Comparison of ENCODE assay signal across 21 cellular contexts in the genomic region with DNA sequence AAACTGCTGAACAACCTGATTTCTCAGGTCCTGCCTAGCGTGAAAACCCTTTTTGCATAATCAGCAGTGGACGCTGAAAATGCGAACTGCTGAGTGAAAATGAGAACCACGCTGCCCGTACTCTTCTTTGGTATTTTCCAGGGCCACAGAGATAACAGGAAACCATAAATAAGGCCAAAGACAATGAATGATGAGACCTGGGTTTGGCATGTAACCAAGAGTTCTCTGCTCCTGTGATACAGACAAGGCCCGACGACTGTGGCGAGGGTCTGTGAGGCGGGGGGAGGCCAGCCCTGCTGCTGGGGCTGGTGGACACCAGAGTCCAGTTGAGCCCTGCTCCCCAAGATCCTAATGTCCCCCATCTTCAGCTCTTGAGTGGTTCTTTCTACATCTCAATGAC.
DNase-seq lines count a peak whose midpoint lies in the region; ATAC-seq and TF ChIP-seq lines count a peak whose summit lies in the region.
"Had no signal": no experiment of that assay in that cellular context is flagged by ENCODE, and none has a peak within 500 bp of the region (broad histone marks: within the 10 kb centered on the region; RNA-seq: fewer than 3 reads in every experiment).

No MANE protein-coding gene starts in this region.

- ATAC-seq in lower lobe of right lung (no peak), HG03442 (IDR thresholded peaks at IDR 0.05; ENCODE audit: unreplicated experiment) (no peak)
- ATAC-seq: HCT116 had no signal

- no peak for TF ChIP-seq EP300 in SK-N-SH (IDR thresholded peaks at IDR 0.05; ENCODE audit: borderline replicate concordance in 1 of 2, low read depth in 1 of 2, low read length in 1 of 2)

- 66% methylated on average over 9 of the region's 9 CpGs for WGBS in SK-N-SH (ENCODE audit: low lambda C conversion rate)
- 86% methylated on average over 9 of the region's 9 CpGs for WGBS in prostate gland
- 62% methylated on average over 9 of the region's 9 CpGs for WGBS in smooth muscle cell (ENCODE audit: low lambda C conversion rate)

- POLR2A ChIA-PET in SK-N-SH (lab: Yijun Ruan, JAX): no interaction called here

- H3K4me3 Mint-ChIP-seq in nephron: no peak overlapping the region
- H3K4me3 Mint-ChIP-seq: CD4-positive, alpha-beta T cell had no signal

- no peaks in the 10 kb centered on the region for H3K36me3 Mint-ChIP-seq in nephron (ENCODE audit: low read depth)

- intact Hi-C loops in prostate gland (cut with DNase I) (no loop called here), lower lobe of right lung (cut with DNase I) (no loop called here)

- H4K20me1 ChIP-seq in KMS-11 (ENCODE audit: insufficient read depth) (no peaks in the 10 kb centered on the region), SK-N-SH (ENCODE audit: insufficient read depth) (no peaks in the 10 kb centered on the region), smooth muscle cell (ENCODE audit: low read depth) (no peaks in the 10 kb centered on the region)
- H4K20me1 ChIP-seq: BLaER1 treated with 17β-estradiol and CSF1 and Interleukin-3, amounts not matched to agents 10 nM and 100 nM had no signal

- peak overlapping the region; percentile 3 to 52 (median 6) for H3K27ac Mint-ChIP-seq in nephron
- H3K27ac Mint-ChIP-seq: CD4-positive, alpha-beta T cell had no signal

- no peak for TF ChIP-seq POLR2A in prostate gland (IDR thresholded peaks at IDR 0.05)

- H3K27me3 Mint-ChIP-seq in nephron (ENCODE audit: low read depth): peaks cover 58% of the 10 kb centered on the region
- H3K27me3 Mint-ChIP-seq: CD4-positive, alpha-beta T cell had no signal

- peaks cover 15% of the 10 kb centered on the region for H3K4me1 Mint-ChIP-seq in nephron

- no peaks in the 10 kb centered on the region for H3K27me3 ChIP-seq in BE2C
- H3K27me3 ChIP-seq in KMS-11 (ENCODE audit: insufficient read depth, low read depth): no peaks in the 10 kb centered on the region
- no peaks in the 10 kb centered on the region for H3K27me3 ChIP-seq in SK-N-SH (ENCODE audit: insufficient read depth)
- H3K27me3 ChIP-seq in prostate gland (replicated peaks; ENCODE audit: insufficient read depth): no peaks in the 10 kb centered on the region
- H3K27me3 ChIP-seq in lower lobe of right lung (ENCODE audit: low read depth): no peaks in the 10 kb centered on the region
- H3K27me3 ChIP-seq in smooth muscle cell (ENCODE audit: low read depth): no peaks in the 10 kb centered on the region
- H3K27me3 ChIP-seq: SJSA1 had no signal

- H3K27ac ChIP-seq in KMS-11: peak overlapping the region; percentile 60
- no peak overlapping the region for H3K27ac ChIP-seq in SK-N-SH (ENCODE audit: low read depth in 2 of 2, low read length in 1 of 2)
- no peak overlapping the region for H3K27ac ChIP-seq in prostate gland
- no peak overlapping the region for H3K27ac ChIP-seq in lower lobe of right lung
- H3K27ac ChIP-seq in smooth muscle cell (ENCODE audit: low read depth): no peak overlapping the region
- H3K27ac ChIP-seq: BLaER1 treated with 17β-estradiol and CSF1 and Interleukin-3, amounts not matched to agents 10 nM and 100 nM; PC-9; SJSA1 had no signal

- peak; percentile 47 for DNase-seq in BE2C
- DNase-seq in SK-N-SH: peak; percentile 14
- DNase-seq in prostate gland (ENCODE audit: low spot score): no peak
- no peak for DNase-seq in lower lobe of right lung
- DNase-seq in smooth muscle cell (lab: John Stamatoyannopoulos, UW; ENCODE audit: unreplicated experiment): no peak
- DNase-seq: CD4-positive, alpha-beta T cell; DMS53; Karpas-422; NCI-H1105 treated with DMSO at 0.1 percent for 48 hours; NCI-H2029; NCI-H2227 treated with DMSO at 0.1 percent for 48 hours; NCI-H526 treated with DMSO at 0.1 percent for 48 hours; PC-9; Right ventricle myocardium superior; T-helper 1 cell had no signal

- CTCF ChIA-PET in SK-N-SH (lab: Yijun Ruan, JAX): interaction anchor here (0.6 to 2.2 kb wide), 4 partner anchors 17 to 800 kb away, joined by 3 to 6 read pairs (median 3); no protein-coding TSS in a partner anchor

- peak overlapping the region; percentile 52; the same call in 1 of the 2 replicates for H2AFZ ChIP-seq in KMS-11 (ENCODE audit: low read depth)
- H2AFZ ChIP-seq in SK-N-SH (ENCODE audit: low read depth): no peak overlapping the region
- no peak overlapping the region for H2AFZ ChIP-seq in smooth muscle cell (ENCODE audit: low read depth)
- H2AFZ ChIP-seq: PC-9 had no signal

- peak overlapping the region; percentile 82 for H3K4me2 ChIP-seq in KMS-11
- no peak overlapping the region for H3K4me2 ChIP-seq in SK-N-SH
- no peak overlapping the region for H3K4me2 ChIP-seq in smooth muscle cell
- H3K4me2 ChIP-seq: BLaER1 treated with 17β-estradiol and CSF1 and Interleukin-3, amounts not matched to agents 10 nM and 100 nM; PC-9 had no signal

- H3K79me2 ChIP-seq in KMS-11 (ENCODE audit: insufficient read depth, low read depth) (no peaks in the 10 kb centered on the region), SK-N-SH (ENCODE audit: insufficient read depth) (no peaks in the 10 kb centered on the region), smooth muscle cell (ENCODE audit: low read depth) (no peaks in the 10 kb centered on the region)

- H3K4me3 ChIP-seq in BE2C (ENCODE audit: low read depth, low read length): no peak overlapping the region
- H3K4me3 ChIP-seq in KMS-11 (IDR thresholded peaks at IDR 0.05; ENCODE audit: insufficient read depth, low read depth, low read length): no peak overlapping the region
- no peak overlapping the region for H3K4me3 ChIP-seq in SK-N-SH (ENCODE audit: low read depth in 2 of 2, low read length in 1 of 2)
- H3K4me3 ChIP-seq in prostate gland: no peak overlapping the region
- no peak overlapping the region for H3K4me3 ChIP-seq in lower lobe of right lung
- no peak overlapping the region for H3K4me3 ChIP-seq in smooth muscle cell
- H3K4me3 ChIP-seq: BLaER1 treated with 17β-estradiol and CSF1 and Interleukin-3, amounts not matched to agents 10 nM and 100 nM; PC-9; SJSA1 had no signal

- no peaks in the 10 kb centered on the region for H3K9me3 Mint-ChIP-seq in nephron
- H3K9me3 Mint-ChIP-seq: CD4-positive, alpha-beta T cell had no signal

- TF ChIP-seq CTCF in BE2C (IDR thresholded peaks at IDR 0.05; ENCODE audit: low read depth, low read length) (no peak), KMS-11 (conservative IDR thresholded peaks at IDR 0.05; ENCODE audit: low read depth, low read length) (no peak), SK-N-SH (IDR thresholded peaks at IDR 0.05) (no peak), nephron (IDR thresholded peaks at IDR 0.05; ENCODE audit: unreplicated experiment in 3 of 3) (no peak), prostate gland (IDR thresholded peaks at IDR 0.05) (no peak), lower lobe of right lung (IDR thresholded peaks at IDR 0.05) (no peak), smooth muscle cell (IDR thresholded peaks at IDR 0.05; ENCODE audit: borderline replicate concordance, insufficient read depth, poor library complexity, severe bottlenecking) (no peak)

- H3F3A ChIP-seq in SK-N-SH (replicated peaks; ENCODE audit: insufficient read depth): no peaks in the 10 kb centered on the region
- peaks cover 7% of the 10 kb centered on the region for H3F3A ChIP-seq in smooth muscle cell (ENCODE audit: low read depth)

- no peaks in the 10 kb centered on the region for H3K9me3 ChIP-seq in BE2C
- no peaks in the 10 kb centered on the region for H3K9me3 ChIP-seq in SK-N-SH
- H3K9me3 ChIP-seq in prostate gland: no peaks in the 10 kb centered on the region
- no peaks in the 10 kb centered on the region for H3K9me3 ChIP-seq in lower lobe of right lung
- no peaks in the 10 kb centered on the region for H3K9me3 ChIP-seq in smooth muscle cell (replicated peaks; ENCODE audit: low read depth)

- H3K9ac ChIP-seq in KMS-11 (peak overlapping the region; percentile 29; the same call in 1 of the 2 replicates), SK-N-SH (no peak overlapping the region), smooth muscle cell (ENCODE audit: low read depth) (no peak overlapping the region)
- H3K9ac ChIP-seq: BLaER1 treated with 17β-estradiol and CSF1 and Interleukin-3, amounts not matched to agents 10 nM and 100 nM had no signal

- no peaks in the 10 kb centered on the region for H3K36me3 ChIP-seq in BE2C
- no peaks in the 10 kb centered on the region for H3K36me3 ChIP-seq in KMS-11 (ENCODE audit: insufficient read depth)
- H3K36me3 ChIP-seq in SK-N-SH (replicated peaks in 1 of 2; ENCODE audit: control insufficient read depth in 1 of 2, insufficient read depth in 2 of 2, low read length in 1 of 2): no peaks in the 10 kb centered on the region
- H3K36me3 ChIP-seq in prostate gland: no peaks in the 10 kb centered on the region
- H3K36me3 ChIP-seq in lower lobe of right lung: no peaks in the 10 kb centered on the region
- H3K36me3 ChIP-seq in smooth muscle cell (ENCODE audit: low read depth): no peaks in the 10 kb centered on the region
- H3K36me3 ChIP-seq: BLaER1 treated with 17β-estradiol and CSF1 and Interleukin-3, amounts not matched to agents 10 nM and 100 nM; SJSA1 had no signal

- peaks cover 29% of the 10 kb centered on the region for H3K4me1 ChIP-seq in BE2C
- peaks cover 38% of the 10 kb centered on the region for H3K4me1 ChIP-seq in KMS-11 (ENCODE audit: low read depth, poor library complexity, severe bottlenecking)
- H3K4me1 ChIP-seq in SK-N-SH (ENCODE audit: control insufficient read depth in 1 of 2, insufficient read depth in 2 of 2, low read depth in 1 of 2, low read length in 1 of 2): peaks cover 0 to 28% of the 10 kb centered on the region in 2 experiments; a peak in 2 of 4 replicates
- H3K4me1 ChIP-seq in prostate gland (replicated peaks): no peaks in the 10 kb centered on the region
- H3K4me1 ChIP-seq in lower lobe of right lung: no peaks in the 10 kb centered on the region
- H3K4me1 ChIP-seq in smooth muscle cell (ENCODE audit: low read depth): no peaks in the 10 kb centered on the region
- H3K4me1 ChIP-seq: SJSA1 had no signal

- TF ChIP-seq RAD21 in SK-N-SH (IDR thresholded peaks at IDR 0.05; ENCODE audit: low read length): no peak

- H3K9me2 ChIP-seq in SK-N-SH: no peaks in the 10 kb centered on the region

TF ChIP-seq in SK-N-SH, 30 proteins besides CTCF, POLR2A, EP300 and RAD21 (continues in another document):
- TF ChIP-seq SIN3A (IDR thresholded peaks at IDR 0.05; ENCODE audit: borderline replicate concordance, low read depth, low read length) (no peak), TAF1 (IDR thresholded peaks at IDR 0.05; ENCODE audit: borderline replicate concordance, low read depth, low read length) (no peak), EZH2phosphoT487 (IDR thresholded peaks at IDR 0.05; ENCODE audit: borderline replicate concordance, low read depth) (no peak), USF1 (IDR thresholded peaks at IDR 0.05; ENCODE audit: borderline replicate concordance, low read depth) (no peak), YY1 (IDR thresholded peaks at IDR 0.05; ENCODE audit: low read depth) (no peak), RFX5 (IDR thresholded peaks at IDR 0.05; ENCODE audit: low read length) (no peak), POLR2AphosphoS5 (IDR thresholded peaks at IDR 0.05; ENCODE audit: low read depth, low read length) (no peak)

Comparison
In these comparisons a context has a peak if more than half of its experiments do, and no peak if none do; other contexts are left out.
1. DNase-seq: peak in BE2C (single experiment) and SK-N-SH (single experiment); none in prostate gland (single experiment), lower lobe of right lung (single experiment) and smooth muscle cell (single experiment).